Comparison of ENCODE assay signal across 1 cellular context in the genomic region with DNA sequence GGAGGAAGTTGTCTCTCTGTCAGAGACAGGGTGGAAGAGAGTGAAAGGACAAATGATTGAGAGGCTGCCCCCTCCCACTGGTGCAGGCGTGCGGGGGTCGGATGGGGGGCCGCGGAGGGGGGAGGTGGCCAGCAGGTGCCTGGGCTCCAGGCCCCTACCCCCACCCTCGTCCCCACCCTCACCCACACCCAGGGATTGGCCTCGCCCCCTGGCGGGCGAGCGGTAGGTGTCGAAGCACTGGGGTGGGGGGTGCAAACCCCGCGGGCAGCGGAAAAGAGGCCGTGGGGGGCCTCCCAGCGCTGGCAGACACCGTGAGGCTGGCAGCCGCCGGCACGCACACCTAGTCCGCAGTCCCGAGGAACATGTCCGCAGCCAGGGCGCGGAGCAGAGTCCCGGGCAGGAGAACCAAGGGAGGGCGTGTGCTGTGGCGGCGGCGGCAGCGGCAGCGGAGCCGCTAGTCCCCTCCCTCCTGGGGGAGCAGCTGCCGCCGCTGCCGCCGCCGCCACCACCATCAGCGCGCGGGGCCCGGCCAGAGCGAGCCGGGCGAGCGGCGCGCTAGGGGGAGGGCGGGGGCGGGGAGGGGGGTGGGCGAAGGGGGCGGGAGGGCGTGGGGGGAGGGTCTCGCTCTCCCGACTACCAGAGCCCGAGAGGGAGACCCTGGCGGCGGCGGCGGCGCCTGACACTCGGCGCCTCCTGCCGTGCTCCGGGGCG.
TF ChIP-seq lines count a peak whose summit lies in the region.

A gene (plus strand): TSS at position 682 of the 711 bp plus-strand sequence. CDS start 32 bp downstream, outside the sequence.

TF ChIP-seq in K562, 482 proteins besides CTCF, POLR2A, EP300 and RAD21 (continues in another document):
- TF ChIP-seq, protein P1, sequence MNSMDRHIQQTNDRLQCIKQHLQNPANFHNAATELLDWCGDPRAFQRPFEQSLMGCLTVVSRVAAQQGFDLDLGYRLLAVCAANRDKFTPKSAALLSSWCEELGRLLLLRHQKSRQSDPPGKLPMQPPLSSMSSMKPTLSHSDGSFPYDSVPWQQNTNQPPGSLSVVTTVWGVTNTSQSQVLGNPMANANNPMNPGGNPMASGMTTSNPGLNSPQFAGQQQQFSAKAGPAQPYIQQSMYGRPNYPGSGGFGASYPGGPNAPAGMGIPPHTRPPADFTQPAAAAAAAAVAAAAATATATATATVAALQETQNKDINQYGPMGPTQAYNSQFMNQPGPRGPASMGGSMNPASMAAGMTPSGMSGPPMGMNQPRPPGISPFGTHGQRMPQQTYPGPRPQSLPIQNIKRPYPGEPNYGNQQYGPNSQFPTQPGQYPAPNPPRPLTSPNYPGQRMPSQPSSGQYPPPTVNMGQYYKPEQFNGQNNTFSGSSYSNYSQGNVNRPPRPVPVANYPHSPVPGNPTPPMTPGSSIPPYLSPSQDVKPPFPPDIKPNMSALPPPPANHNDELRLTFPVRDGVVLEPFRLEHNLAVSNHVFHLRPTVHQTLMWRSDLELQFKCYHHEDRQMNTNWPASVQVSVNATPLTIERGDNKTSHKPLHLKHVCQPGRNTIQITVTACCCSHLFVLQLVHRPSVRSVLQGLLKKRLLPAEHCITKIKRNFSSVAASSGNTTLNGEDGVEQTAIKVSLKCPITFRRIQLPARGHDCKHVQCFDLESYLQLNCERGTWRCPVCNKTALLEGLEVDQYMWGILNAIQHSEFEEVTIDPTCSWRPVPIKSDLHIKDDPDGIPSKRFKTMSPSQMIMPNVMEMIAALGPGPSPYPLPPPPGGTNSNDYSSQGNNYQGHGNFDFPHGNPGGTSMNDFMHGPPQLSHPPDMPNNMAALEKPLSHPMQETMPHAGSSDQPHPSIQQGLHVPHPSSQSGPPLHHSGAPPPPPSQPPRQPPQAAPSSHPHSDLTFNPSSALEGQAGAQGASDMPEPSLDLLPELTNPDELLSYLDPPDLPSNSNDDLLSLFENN (IDR thresholded peaks at IDR 0.05; ENCODE audit: low read depth in 2 of 2, low read length in 2 of 2), result peak in 1 of 2 experiments; percentile 16; a peak in 1 of 4 replicates
- TF ChIP-seq CREM (IDR thresholded peaks at IDR 0.05; ENCODE audit: low read depth) (peak; percentile 73), HDAC2 (IDR thresholded peaks at IDR 0.05) (peak; percentile 72; the same call in 1 of the 2 replicates), ELF1 (tag; IDR thresholded peaks at IDR 0.05) (no peak), ZNF583 (CRISPR knock-in tag; IDR thresholded peaks at IDR 0.05) (peak; percentile 50; the same call in 1 of the 2 replicates), TBP (optimal IDR thresholded peaks at IDR 0.05; ENCODE audit: low read depth, low read length) (peak; percentile 51), OTX1 (CRISPR knock-in tag; IDR thresholded peaks at IDR 0.05) (peak; percentile 67; the same call in 1 of the 2 replicates), HDAC1 (IDR thresholded peaks at IDR 0.05) (peak; percentile 16 to 85; a peak in 2 of 4 replicates), ZNF316 (IDR thresholded peaks at IDR 0.05) (no peak), ZC3H11A (IDR thresholded peaks at IDR 0.05; ENCODE audit: low read depth, low read length) (no peak; the same call in 1 of the 2 replicates), TFAM (CRISPR knock-in tag; conservative IDR thresholded peaks at IDR 0.05) (no peak), RBM34 (IDR thresholded peaks at IDR 0.05; ENCODE audit: borderline replicate concordance, insufficient read depth, low read length) (no peak), ZNF699 (CRISPR knock-in tag; IDR thresholded peaks at IDR 0.05; ENCODE audit: insufficient replicate concordance) (no peak), ZFX (CRISPR knock-in tag; IDR thresholded peaks at IDR 0.05) (peak; percentile 83), ZNF766 (CRISPR knock-in tag; conservative IDR thresholded peaks at IDR 0.05) (no peak), MBD2 (IDR thresholded peaks at IDR 0.05; ENCODE audit: borderline replicate concordance, low read depth) (0 out of 2 replicates have a peak, but pooled peaks have one; percentile 48), SUPT5H (IDR thresholded peaks at IDR 0.05) (peak; percentile 56), KAT7 (CRISPR knock-in tag; IDR thresholded peaks at IDR 0.05; ENCODE audit: borderline replicate concordance) (no peak), ZNF165 (CRISPR knock-in tag; IDR thresholded peaks at IDR 0.05; ENCODE audit: borderline replicate concordance) (no peak), ZNF232 (CRISPR knock-in tag; IDR thresholded peaks at IDR 0.05) (0 out of 2 replicates have a peak, but pooled peaks have one; percentile 61), TEAD1 (CRISPR knock-in tag; IDR thresholded peaks at IDR 0.05) (no peak), ZNF212 (CRISPR knock-in tag; IDR thresholded peaks at IDR 0.05) (no peak), POLR2B (IDR thresholded peaks at IDR 0.05; ENCODE audit: low read depth, partially characterized antibody) (peak; percentile 53), ZNF644 (tag; IDR thresholded peaks at IDR 0.05; ENCODE audit: low read depth) (no peak), FUS (optimal IDR thresholded peaks at IDR 0.05; ENCODE audit: low read depth, low read length) (peak; percentile 82), PHF21A (IDR thresholded peaks at IDR 0.05; ENCODE audit: borderline replicate concordance, low read depth) (peak; percentile 78), PHF8 (IDR thresholded peaks at IDR 0.05; ENCODE audit: borderline replicate concordance, low read length) (peak; percentile 76; the same call in 1 of the 2 replicates), ZNF263 (CRISPR knock-in tag; IDR thresholded peaks at IDR 0.05; ENCODE audit: borderline replicate concordance) (peak; percentile 49), SOX6 (IDR thresholded peaks at IDR 0.05) (0 out of 2 replicates have a peak, but pooled peaks have one; percentile 27), TGIF2 (CRISPR knock-in tag; IDR thresholded peaks at IDR 0.05) (0 out of 2 replicates have a peak, but pooled peaks have one; percentile 19), HEY1 (CRISPR knock-in tag; IDR thresholded peaks at IDR 0.05; ENCODE audit: borderline replicate concordance) (no peak), ZNF12 (CRISPR knock-in tag; IDR thresholded peaks at IDR 0.05) (peak; percentile 57; the same call in 1 of the 2 replicates), SMC3 (conservative IDR thresholded peaks at IDR 0.05; ENCODE audit: insufficient read depth, low read depth, low read length) (peak; percentile 60; the same call in 1 of the 2 replicates), GABPB1 (CRISPR knock-in tag; IDR thresholded peaks at IDR 0.05) (peak; percentile 67; the same call in 1 of the 2 replicates), ETV1 (tag; conservative IDR thresholded peaks at IDR 0.05; ENCODE audit: low read depth) (0 out of 2 replicates have a peak, but pooled peaks have one; percentile 12), ELF4 (CRISPR knock-in tag; IDR thresholded peaks at IDR 0.05) (peak; percentile 50; the same call in 1 of the 2 replicates), DACH1 (IDR thresholded peaks at IDR 0.05; ENCODE audit: partially characterized antibody) (no peak), ZNF780A (CRISPR knock-in tag; IDR thresholded peaks at IDR 0.05) (no peak), NR3C1 (CRISPR knock-in tag; IDR thresholded peaks at IDR 0.05) (no peak), MTA1 (IDR thresholded peaks at IDR 0.05; ENCODE audit: borderline replicate concordance) (peak; percentile 55), RUNX1 (IDR thresholded peaks at IDR 0.05; ENCODE audit: low read depth) (0 out of 2 replicates have a peak, but pooled peaks have one; percentile 39), CEBPG (CRISPR knock-in tag; IDR thresholded peaks at IDR 0.05) (no peak), CEBPG (tag; conservative IDR thresholded peaks at IDR 0.05 in 1 of 2, IDR thresholded peaks at IDR 0.05 in 1 of 2) (no peak), U2AF1 (optimal IDR thresholded peaks at IDR 0.05; ENCODE audit: low read depth, low read length) (peak; percentile 82), SP1 (CRISPR knock-in tag; IDR thresholded peaks at IDR 0.05) (peak; percentile 59; the same call in 1 of the 2 replicates), PHF20 (IDR thresholded peaks at IDR 0.05; ENCODE audit: partially characterized antibody) (peak; percentile 57), BHLHE40 (IDR thresholded peaks at IDR 0.05; ENCODE audit: low read length) (peak; percentile 58), GABPA (tag; conservative IDR thresholded peaks at IDR 0.05; ENCODE audit: low read depth) (peak; percentile 37; the same call in 1 of the 2 replicates), ZNF561 (CRISPR knock-in tag; conservative IDR thresholded peaks at IDR 0.05) (no peak), ERF (CRISPR knock-in tag; IDR thresholded peaks at IDR 0.05) (no peak), SRSF3 (IDR thresholded peaks at IDR 0.05; ENCODE audit: insufficient read depth, low read length) (no peak)
- TF ChIP-seq, protein P2, sequence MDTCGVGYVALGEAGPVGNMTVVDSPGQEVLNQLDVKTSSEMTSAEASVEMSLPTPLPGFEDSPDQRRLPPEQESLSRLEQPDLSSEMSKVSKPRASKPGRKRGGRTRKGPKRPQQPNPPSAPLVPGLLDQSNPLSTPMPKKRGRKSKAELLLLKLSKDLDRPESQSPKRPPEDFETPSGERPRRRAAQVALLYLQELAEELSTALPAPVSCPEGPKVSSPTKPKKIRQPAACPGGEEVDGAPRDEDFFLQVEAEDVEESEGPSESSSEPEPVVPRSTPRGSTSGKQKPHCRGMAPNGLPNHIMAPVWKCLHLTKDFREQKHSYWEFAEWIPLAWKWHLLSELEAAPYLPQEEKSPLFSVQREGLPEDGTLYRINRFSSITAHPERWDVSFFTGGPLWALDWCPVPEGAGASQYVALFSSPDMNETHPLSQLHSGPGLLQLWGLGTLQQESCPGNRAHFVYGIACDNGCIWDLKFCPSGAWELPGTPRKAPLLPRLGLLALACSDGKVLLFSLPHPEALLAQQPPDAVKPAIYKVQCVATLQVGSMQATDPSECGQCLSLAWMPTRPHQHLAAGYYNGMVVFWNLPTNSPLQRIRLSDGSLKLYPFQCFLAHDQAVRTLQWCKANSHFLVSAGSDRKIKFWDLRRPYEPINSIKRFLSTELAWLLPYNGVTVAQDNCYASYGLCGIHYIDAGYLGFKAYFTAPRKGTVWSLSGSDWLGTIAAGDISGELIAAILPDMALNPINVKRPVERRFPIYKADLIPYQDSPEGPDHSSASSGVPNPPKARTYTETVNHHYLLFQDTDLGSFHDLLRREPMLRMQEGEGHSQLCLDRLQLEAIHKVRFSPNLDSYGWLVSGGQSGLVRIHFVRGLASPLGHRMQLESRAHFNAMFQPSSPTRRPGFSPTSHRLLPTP (IDR thresholded peaks at IDR 0.05; ENCODE audit: borderline replicate concordance, extremely low read depth, insufficient read length), result no peak
- TF ChIP-seq, protein P3, sequence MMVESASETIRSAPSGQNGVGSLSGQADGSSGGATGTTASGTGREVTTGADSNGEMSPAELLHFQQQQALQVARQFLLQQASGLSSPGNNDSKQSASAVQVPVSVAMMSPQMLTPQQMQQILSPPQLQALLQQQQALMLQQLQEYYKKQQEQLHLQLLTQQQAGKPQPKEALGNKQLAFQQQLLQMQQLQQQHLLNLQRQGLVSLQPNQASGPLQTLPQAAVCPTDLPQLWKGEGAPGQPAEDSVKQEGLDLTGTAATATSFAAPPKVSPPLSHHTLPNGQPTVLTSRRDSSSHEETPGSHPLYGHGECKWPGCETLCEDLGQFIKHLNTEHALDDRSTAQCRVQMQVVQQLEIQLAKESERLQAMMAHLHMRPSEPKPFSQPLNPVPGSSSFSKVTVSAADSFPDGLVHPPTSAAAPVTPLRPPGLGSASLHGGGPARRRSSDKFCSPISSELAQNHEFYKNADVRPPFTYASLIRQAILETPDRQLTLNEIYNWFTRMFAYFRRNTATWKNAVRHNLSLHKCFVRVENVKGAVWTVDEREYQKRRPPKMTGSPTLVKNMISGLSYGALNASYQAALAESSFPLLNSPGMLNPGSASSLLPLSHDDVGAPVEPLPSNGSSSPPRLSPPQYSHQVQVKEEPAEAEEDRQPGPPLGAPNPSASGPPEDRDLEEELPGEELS (CRISPR knock-in tag; IDR thresholded peaks at IDR 0.05; ENCODE audit: borderline replicate concordance), result no peak
- TF ChIP-seq, protein P4, sequence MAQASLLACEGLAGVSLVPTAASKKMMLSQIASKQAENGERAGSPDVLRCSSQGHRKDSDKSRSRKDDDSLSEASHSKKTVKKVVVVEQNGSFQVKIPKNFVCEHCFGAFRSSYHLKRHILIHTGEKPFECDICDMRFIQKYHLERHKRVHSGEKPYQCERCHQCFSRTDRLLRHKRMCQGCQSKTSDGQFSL (CRISPR knock-in tag; IDR thresholded peaks at IDR 0.05), result peak; percentile 100
- TF ChIP-seq, protein P4 (tag; IDR thresholded peaks at IDR 0.05), result peak in 1 of 2 experiments; percentile 100; a peak in 2 of 4 replicates
- TF ChIP-seq, protein P5, sequence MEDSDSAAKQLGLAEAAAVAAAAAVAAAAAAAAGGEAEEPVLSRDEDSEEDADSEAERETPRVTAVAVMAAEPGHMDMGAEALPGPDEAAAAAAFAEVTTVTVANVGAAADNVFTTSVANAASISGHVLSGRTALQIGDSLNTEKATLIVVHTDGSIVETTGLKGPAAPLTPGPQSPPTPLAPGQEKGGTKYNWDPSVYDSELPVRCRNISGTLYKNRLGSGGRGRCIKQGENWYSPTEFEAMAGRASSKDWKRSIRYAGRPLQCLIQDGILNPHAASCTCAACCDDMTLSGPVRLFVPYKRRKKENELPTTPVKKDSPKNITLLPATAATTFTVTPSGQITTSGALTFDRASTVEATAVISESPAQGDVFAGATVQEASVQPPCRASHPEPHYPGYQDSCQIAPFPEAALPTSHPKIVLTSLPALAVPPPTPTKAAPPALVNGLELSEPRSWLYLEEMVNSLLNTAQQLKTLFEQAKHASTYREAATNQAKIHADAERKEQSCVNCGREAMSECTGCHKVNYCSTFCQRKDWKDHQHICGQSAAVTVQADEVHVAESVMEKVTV (CRISPR knock-in tag; IDR thresholded peaks at IDR 0.05), result peak; percentile 43; the same call in 1 of the 2 replicates
- TF ChIP-seq, protein P6, sequence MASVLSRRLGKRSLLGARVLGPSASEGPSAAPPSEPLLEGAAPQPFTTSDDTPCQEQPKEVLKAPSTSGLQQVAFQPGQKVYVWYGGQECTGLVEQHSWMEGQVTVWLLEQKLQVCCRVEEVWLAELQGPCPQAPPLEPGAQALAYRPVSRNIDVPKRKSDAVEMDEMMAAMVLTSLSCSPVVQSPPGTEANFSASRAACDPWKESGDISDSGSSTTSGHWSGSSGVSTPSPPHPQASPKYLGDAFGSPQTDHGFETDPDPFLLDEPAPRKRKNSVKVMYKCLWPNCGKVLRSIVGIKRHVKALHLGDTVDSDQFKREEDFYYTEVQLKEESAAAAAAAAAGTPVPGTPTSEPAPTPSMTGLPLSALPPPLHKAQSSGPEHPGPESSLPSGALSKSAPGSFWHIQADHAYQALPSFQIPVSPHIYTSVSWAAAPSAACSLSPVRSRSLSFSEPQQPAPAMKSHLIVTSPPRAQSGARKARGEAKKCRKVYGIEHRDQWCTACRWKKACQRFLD (CRISPR knock-in tag; IDR thresholded peaks at IDR 0.05), result 0 out of 2 replicates have a peak, but pooled peaks have one; percentile 31
- TF ChIP-seq, protein P7, sequence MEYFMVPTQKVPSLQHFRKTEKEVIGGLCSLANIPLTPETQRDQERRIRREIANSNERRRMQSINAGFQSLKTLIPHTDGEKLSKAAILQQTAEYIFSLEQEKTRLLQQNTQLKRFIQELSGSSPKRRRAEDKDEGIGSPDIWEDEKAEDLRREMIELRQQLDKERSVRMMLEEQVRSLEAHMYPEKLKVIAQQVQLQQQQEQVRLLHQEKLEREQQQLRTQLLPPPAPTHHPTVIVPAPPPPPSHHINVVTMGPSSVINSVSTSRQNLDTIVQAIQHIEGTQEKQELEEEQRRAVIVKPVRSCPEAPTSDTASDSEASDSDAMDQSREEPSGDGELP (CRISPR knock-in tag; IDR thresholded peaks at IDR 0.05; ENCODE audit: borderline replicate concordance), result peak; percentile 79
